In genomic region chr5:95907740-95908706, GRCh38 we compare ENCODE assay signal across 20 cellular contexts. TPM values are rescaled to one million over a fixed set of nuclear protein-coding genes. Genes with fewer than 3 reads are reported as not detected.
DNase-seq lines count a peak whose midpoint lies in the region; ATAC-seq and TF ChIP-seq lines count a peak whose summit lies in the region.
"Had no signal": no experiment of that assay in that cellular context is flagged by ENCODE, and none has a peak within 500 bp of the region (broad histone marks: within the 10 kb centered on the region; RNA-seq: fewer than 3 reads in every experiment).

No MANE protein-coding gene starts in this region.

- H3K4me1 ChIP-seq in RWPE2 (ENCODE audit: insufficient read depth, poor library complexity, severe bottlenecking) = peaks cover 18% of the 10 kb centered on the region
- H3K4me1 ChIP-seq: upper lobe of left lung had no signal

- peak; percentile 45 for ATAC-seq in GM19351 (IDR thresholded peaks at IDR 0.05; ENCODE audit: unreplicated experiment)
- ATAC-seq in RWPE2 (ENCODE audit: low read depth) = no peak
- ATAC-seq in left lobe of liver = peak; percentile 5
- ATAC-seq in GM19452 (IDR thresholded peaks at IDR 0.05; ENCODE audit: unreplicated experiment) = no peak
- ATAC-seq: naive thymus-derived CD8-positive, alpha-beta T cell had no signal

- no peak overlapping the region for H3K4me3 ChIP-seq in RWPE2 (ENCODE audit: severe bottlenecking)
- H3K4me3 ChIP-seq: PC-9, upper lobe of left lung had no signal

- TF ChIP-seq CTCF in RWPE2 (IDR thresholded peaks at IDR 0.05; ENCODE audit: poor library complexity, severe bottlenecking) (no peak), GM13977 (IDR thresholded peaks at IDR 0.05; ENCODE audit: extremely low read depth, insufficient read depth, missing control alignments) (no peak)

- H3K27ac ChIP-seq in RWPE2 (ENCODE audit: poor library complexity, severe bottlenecking) = peak overlapping the region; percentile 6
- H3K27ac ChIP-seq: PC-9, upper lobe of left lung had no signal

- in situ Hi-C loops in GM13977 (cut with MboI; ENCODE audit: low pct_unique_long_range_greater_than_20kb, low sequenced_read_pairs, unreplicated experiment) = no loop called here

- DNase-seq in EH (ENCODE audit: low read depth) = peak; percentile 44
- no peak for DNase-seq in RWPE2 (ENCODE audit: low spot score)
- no peak for DNase-seq in left lobe of liver (ENCODE audit: low spot score)
- DNase-seq in NOMO-1 treated with dmso at 0.1 percent for 144 hours (lab: John Stamatoyannopoulos, UW; ENCODE audit: unreplicated experiment) = no peak
- no peak for DNase-seq in NCI-H1694 treated with DMSO at 0.1 percent for 48 hours (lab: John Stamatoyannopoulos, UW)
- DNase-seq in GM13977 (ENCODE audit: low spot score) = no peak
- DNase-seq: activated CD4-positive, alpha-beta T cell treated with anti-CD3 and anti-CD28 coated beads, Interleukin-2, amount 10 ng/mL, durations not matched to agents 7 days and 5 days; activated naive CD4-positive, alpha-beta T cell; effector CD8-positive, alpha-beta T cell; KG1; left cardiac atrium; naive thymus-derived CD8-positive, alpha-beta T cell; NCI-H1694; NCI-H226; stimulated activated CD4-positive, alpha-beta T cell treated with anti-CD3 and anti-CD28 coated beads, Interleukin-2, amount 100 ng/mL, for 24 hours; stimulated activated naive CD4-positive, alpha-beta T cell treated with Interleukin-2 at 50 U/mL for 16 hours; upper lobe of left lung had no signal

- peaks cover 92% of the 10 kb centered on the region for H3K36me3 ChIP-seq in RWPE2 (ENCODE audit: low read depth)

- H3K27me3 ChIP-seq in RWPE2 (ENCODE audit: insufficient read depth, poor library complexity, severe bottlenecking) = no peaks in the 10 kb centered on the region
- H3K27me3 ChIP-seq: upper lobe of left lung had no signal

- no peaks in the 10 kb centered on the region for H3K9me3 ChIP-seq in RWPE2 (ENCODE audit: severe bottlenecking)
- H3K9me3 ChIP-seq: upper lobe of left lung had no signal

RNA-seq across cellular contexts. Expression of gene ELL2, which starts 53.6 kb away (rescaled TPM):
- 76.4 TPM for total RNA-seq in left lobe of liver

Comparison
In these comparisons a context has a peak if more than half of its experiments do, and no peak if none do; other contexts are left out.
1. ATAC-seq: peak in GM19351 (single experiment) and left lobe of liver (single experiment); none in RWPE2 (single experiment) and GM19452 (single experiment).